1 cellular context compared by ENCODE assay signal in the genomic region with DNA sequence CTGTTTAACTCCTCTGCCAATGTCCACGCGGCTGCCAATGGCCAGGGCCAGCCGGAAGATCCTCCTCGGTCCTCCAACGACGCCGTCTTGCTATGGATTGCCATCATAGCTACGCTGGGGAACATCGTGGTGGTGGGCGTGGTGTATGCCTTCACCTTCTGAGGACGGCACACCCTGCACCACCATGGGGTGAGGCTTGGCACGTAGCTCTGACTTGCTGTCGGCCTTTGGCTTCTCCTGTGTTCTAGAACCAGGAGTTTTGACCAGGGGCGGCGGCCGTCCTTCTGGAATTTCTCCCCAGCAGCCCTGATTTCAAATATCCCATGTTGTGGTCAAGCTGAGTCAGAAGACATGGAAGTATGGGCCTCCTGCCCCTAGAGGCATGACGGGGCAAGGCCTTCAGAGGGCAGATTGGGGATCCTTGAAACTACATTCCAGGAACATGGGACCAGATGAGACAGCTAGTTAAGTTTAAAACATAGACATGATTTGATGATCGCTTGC.
TF ChIP-seq lines count a peak whose summit lies in the region.

No MANE protein-coding gene starts in this region.

TF ChIP-seq in HCT116, 20 proteins besides CTCF, POLR2A, EP300 and RAD21 (continued from another document):
- TF ChIP-seq CBX3 (IDR thresholded peaks at IDR 0.05; ENCODE audit: low read depth) (no peak), EZH2phosphoT487 (IDR thresholded peaks at IDR 0.05; ENCODE audit: borderline replicate concordance) (no peak), ZNF274 (IDR thresholded peaks at IDR 0.05; ENCODE audit: low read depth, low read length) (no peak), SRF (IDR thresholded peaks at IDR 0.05; ENCODE audit: low read depth) (no peak)
- TF ChIP-seq, protein P1, sequence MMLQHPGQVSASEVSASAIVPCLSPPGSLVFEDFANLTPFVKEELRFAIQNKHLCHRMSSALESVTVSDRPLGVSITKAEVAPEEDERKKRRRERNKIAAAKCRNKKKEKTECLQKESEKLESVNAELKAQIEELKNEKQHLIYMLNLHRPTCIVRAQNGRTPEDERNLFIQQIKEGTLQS (IDR thresholded peaks at IDR 0.05) = no peak
